Comparison of ENCODE assay signal across 21 cellular contexts in the genomic region with DNA sequence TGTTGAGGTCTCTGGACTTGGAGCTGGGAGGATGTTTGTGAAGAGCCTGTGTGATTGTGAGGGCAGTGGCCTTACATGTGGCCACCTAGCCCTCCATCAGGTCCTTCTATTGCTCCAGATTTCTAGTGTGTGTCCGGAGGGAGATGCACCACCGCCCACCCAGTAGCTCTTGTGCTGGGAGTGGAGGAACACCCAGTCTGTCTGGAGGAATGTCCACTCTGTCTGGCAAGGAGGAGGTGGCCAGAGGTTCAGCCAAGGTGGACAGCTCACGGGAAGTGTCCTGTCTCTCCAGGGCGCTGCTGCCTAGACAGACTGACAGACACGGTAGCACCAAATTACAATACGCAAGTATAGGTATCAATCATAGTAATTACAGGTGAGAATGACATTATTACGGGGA.
"Had no signal": no experiment of that assay in that cellular context is flagged by ENCODE, and none has a peak within 500 bp of the region (broad histone marks: within the 10 kb centered on the region; RNA-seq: fewer than 3 reads in every experiment).

No MANE protein-coding gene starts in this region.

- H3K36me3 ChIP-seq: left lung had no signal

- H3K4me1 ChIP-seq: foreskin keratinocyte, gastroesophageal sphincter, lower lobe of right lung had no signal

- H3K27me3 ChIP-seq: dorsolateral prefrontal cortex, esophagus muscularis mucosa, foreskin keratinocyte, gastroesophageal sphincter, heart left ventricle, hepatocyte, left lung had no signal

- H3K4me3 ChIP-seq: coronary artery, dorsolateral prefrontal cortex, esophagus muscularis mucosa, gastroesophageal sphincter, heart left ventricle, hepatocyte, left lung, lower lobe of right lung had no signal

- H3K27ac ChIP-seq: coronary artery, dorsolateral prefrontal cortex, esophagus muscularis mucosa, foreskin keratinocyte, gastroesophageal sphincter, heart left ventricle, hepatocyte, left lung, lower lobe of right lung had no signal

- H2AFZ ChIP-seq: hepatocyte had no signal

- H3K4me2 ChIP-seq: hepatocyte had no signal

- H3K9me3 ChIP-seq: esophagus muscularis mucosa, gastroesophageal sphincter, heart left ventricle, left lung, lower lobe of right lung had no signal

- DNase-seq: dermis blood vessel endothelial cell; dorsolateral prefrontal cortex; effector CD4-positive, alpha-beta T cell; effector memory CD4-positive, alpha-beta T cell; foreskin keratinocyte; heart left ventricle; hypothalamus; immature natural killer cell; islet precursor cell; kidney; kidney glomerular epithelial cell; left cardiac atrium; left lung; left ventricle myocardium superior; lower lobe of right lung; mesendoderm; midbrain had no signal
